Comparison of ENCODE assay signal across 11 cellular contexts in the genomic region with DNA sequence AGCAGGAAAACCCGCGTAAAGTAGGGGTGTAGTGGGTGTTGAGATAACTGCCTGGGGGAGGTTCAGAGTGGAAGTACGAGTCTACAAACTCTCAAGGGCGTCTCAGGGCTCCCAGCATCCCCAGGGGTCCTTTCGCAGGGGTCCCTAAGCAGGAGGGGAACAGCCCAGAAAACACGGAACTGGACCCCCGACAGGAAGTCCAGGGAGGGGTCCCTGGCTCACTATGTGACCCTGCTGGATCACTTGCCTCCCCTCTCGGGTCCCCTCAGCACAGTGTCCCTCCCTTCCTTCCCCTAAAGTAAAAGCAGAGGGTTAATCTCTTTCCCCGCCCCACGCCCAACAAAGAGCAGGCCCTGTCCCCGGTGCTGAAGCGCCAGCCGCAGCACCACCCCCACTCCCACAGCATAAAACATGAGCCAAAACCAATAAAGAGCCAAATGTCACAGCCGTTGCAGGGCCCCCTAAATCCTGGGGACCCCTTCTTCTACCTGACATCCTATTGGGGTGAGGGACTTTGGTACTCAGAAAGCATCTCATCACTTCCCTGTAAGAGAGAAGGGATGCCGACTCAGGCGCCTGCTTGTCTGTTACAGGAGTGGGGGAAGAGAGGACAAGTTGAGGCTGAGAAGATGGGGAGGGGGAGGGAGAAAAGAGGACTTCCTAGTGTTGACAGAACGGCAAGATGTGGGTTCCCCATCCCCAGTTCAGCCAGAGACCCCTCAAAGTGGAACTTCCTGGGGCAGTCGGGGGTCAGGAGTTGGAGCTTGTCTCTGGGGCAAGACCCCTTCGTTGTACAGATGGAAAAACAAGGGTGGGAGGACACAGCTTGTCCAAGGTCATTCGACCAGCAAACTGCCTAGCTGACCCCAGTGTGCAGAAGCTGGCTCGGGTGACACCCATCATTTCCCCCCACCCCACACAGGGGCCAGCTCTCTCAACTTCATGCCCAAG. TPM values are rescaled to one million over a fixed set of nuclear protein-coding genes. Genes with fewer than 3 reads are reported as not detected.
DNase-seq lines count a peak whose midpoint lies in the region; ATAC-seq and TF ChIP-seq lines count a peak whose summit lies in the region.
"Had no signal": no experiment of that assay in that cellular context is flagged by ENCODE, and none has a peak within 500 bp of the region (broad histone marks: within the 10 kb centered on the region; RNA-seq: fewer than 3 reads in every experiment).

No MANE protein-coding gene starts in this region.

- dilution Hi-C loops in IMR-90 (cut with HindIII; ENCODE audit: low sequenced_read_pairs, unreplicated experiment) = no loop called here

- in situ Hi-C loops in IMR-90 (cut with MboI; ENCODE audit: low sequenced_read_pairs) = no loop called here

- H3K27ac ChIP-seq in IMR-90 (ENCODE audit: insufficient read depth, low read length) (no peak overlapping the region), left lung (no peak overlapping the region)
- H3K27ac ChIP-seq: tibial artery had no signal

- peaks cover 70% of the 10 kb centered on the region for H3K27me3 ChIP-seq in IMR-90 (ENCODE audit: control insufficient read depth, insufficient read depth, low read length)
- H3K27me3 ChIP-seq in left lung = peaks cover 41 to 71% of the 10 kb centered on the region in 2 donors

- no peak overlapping the region for H3K4me3 Mint-ChIP-seq in activated T-helper 1 cell treated with anti-CD3 and anti-CD28 coated beads, Interleukin-12 subunit alpha, Interleukin-12 subunit beta, Interleukin-2, Interleukin-4 antibody, amounts not matched to agents 30 ng/mL and 10 ng/mL and 1 ng/mL, durations not matched to agents 14 hours and 24 hours and 36 hours
- H3K4me3 Mint-ChIP-seq: activated B cell treated with CpG ODN at 0.5 μM for 24 hours had no signal

- no peak for TF ChIP-seq POLR2A in IMR-90 (IDR thresholded peaks at IDR 0.05; ENCODE audit: low read depth, low read length)

- no peak overlapping the region for H3K18ac ChIP-seq in IMR-90 (ENCODE audit: low read depth, low read length)

- no peak overlapping the region for H3K9ac ChIP-seq in IMR-90 (ENCODE audit: low read depth, low read length)

- no peak for TF ChIP-seq CTCF in IMR-90 (conservative IDR thresholded peaks at IDR 0.05; ENCODE audit: low read depth, low read length)
- TF ChIP-seq CTCF in left lung (IDR thresholded peaks at IDR 0.05) = no peak

- no peaks in the 10 kb centered on the region for H3K9me1 ChIP-seq in IMR-90 (ENCODE audit: insufficient read depth, low read length)

- peak; percentile 12 for DNase-seq in CD1c-positive myeloid dendritic cell (ENCODE audit: extremely low spot score)
- no peak for DNase-seq in IMR-90
- DNase-seq in activated T-helper 1 cell treated with anti-CD3 and anti-CD28 coated beads, Interleukin-12 subunit alpha, Interleukin-12 subunit beta, Interleukin-2, Interleukin-4 antibody, amounts not matched to agents 30 ng/mL and 10 ng/mL and 1 ng/mL, durations not matched to agents 14 hours and 24 hours and 36 hours (ENCODE audit: low spot score) = peak; percentile 21
- DNase-seq in left lung = no peak
- DNase-seq in NCI-H2196 (lab: John Stamatoyannopoulos, UW; ENCODE audit: unreplicated experiment) = no peak
- no peak for DNase-seq in NCI-H2107 (lab: John Stamatoyannopoulos, UW)
- DNase-seq: activated B cell treated with CpG ODN at 0.5 μM for 24 hours, tibial artery had no signal

- H2BK15ac ChIP-seq in IMR-90 (ENCODE audit: low read depth, low read length) = no peak overlapping the region

- H3K4me3 ChIP-seq in IMR-90 (ENCODE audit: insufficient read depth, low read depth, low read length) (no peak overlapping the region), left lung (no peak overlapping the region)
- H3K4me3 ChIP-seq: tibial artery had no signal

- CTCF ChIA-PET in IMR-90 (lab: Yijun Ruan, JAX) = no interaction called here

- no peaks in the 10 kb centered on the region for H3K36me3 ChIP-seq in IMR-90 (ENCODE audit: control insufficient read depth, insufficient read depth, low read length)
- no peaks in the 10 kb centered on the region for H3K36me3 ChIP-seq in left lung
- H3K36me3 ChIP-seq: tibial artery had no signal

- ATAC-seq in IMR-90 (ENCODE audit: low read depth) (peak; percentile 67), left lung (peak; percentile 60), HG03457 (IDR thresholded peaks at IDR 0.05; ENCODE audit: unreplicated experiment) (no peak), GM19328 (IDR thresholded peaks at IDR 0.05; ENCODE audit: unreplicated experiment) (no peak)

- H3K27ac Mint-ChIP-seq in activated T-helper 1 cell treated with anti-CD3 and anti-CD28 coated beads, Interleukin-12 subunit alpha, Interleukin-12 subunit beta, Interleukin-2, Interleukin-4 antibody, amounts not matched to agents 30 ng/mL and 10 ng/mL and 1 ng/mL, durations not matched to agents 14 hours and 24 hours and 36 hours = no peak overlapping the region
- H3K27ac Mint-ChIP-seq: activated B cell treated with CpG ODN at 0.5 μM for 24 hours had no signal

- H3K23ac ChIP-seq in IMR-90 (ENCODE audit: low read depth, low read length) = no peak overlapping the region

- no peaks in the 10 kb centered on the region for H3K9me3 ChIP-seq in IMR-90 (ENCODE audit: control insufficient read depth, insufficient read depth, low read length)
- no peaks in the 10 kb centered on the region for H3K9me3 ChIP-seq in left lung
- H3K9me3 ChIP-seq: tibial artery had no signal

- POLR2A ChIA-PET in IMR-90 (lab: Charles Lee; ENCODE audit: unreplicated experiment) = no interaction called here

- no peak overlapping the region for H4K91ac ChIP-seq in IMR-90 (ENCODE audit: insufficient read depth, low read depth, low read length)

- no peak overlapping the region for H2AK5ac ChIP-seq in IMR-90 (ENCODE audit: low read depth, low read length)

- TF ChIP-seq RAD21 in IMR-90 (IDR thresholded peaks at IDR 0.05; ENCODE audit: low read length) = no peak

- 7% methylated on average over 5 of the region's 21 CpGs; no CpG with 5 or more reads in 1 of the 2 experiments for WGBS in IMR-90 (ENCODE audit: extremely low coverage in 2 of 2, insufficient read length in 1 of 2), 2 experiments

- H3K14ac ChIP-seq in IMR-90 (replicated peaks; ENCODE audit: low read depth, low read length) = no peak overlapping the region

- H3K79me1 ChIP-seq in IMR-90 (ENCODE audit: low read depth in 1 of 2, low read length in 2 of 2) = no peaks in the 10 kb centered on the region

- intact Hi-C loops in IMR-90 (cut with micrococcal nuclease) = no loop called here
- intact Hi-C loops in activated T-helper 1 cell treated with anti-CD3 and anti-CD28 coated beads, Interleukin-12 subunit alpha, Interleukin-12 subunit beta, Interleukin-2, Interleukin-4 antibody, amounts not matched to agents 30 ng/mL and 10 ng/mL and 1 ng/mL, durations not matched to agents 14 hours and 24 hours and 36 hours (cut with micrococcal nuclease) = no loop called here
- intact Hi-C loops in left lung (cut with DNase I) = no loop called here

- no peak overlapping the region for H2AFZ ChIP-seq in IMR-90 (replicated peaks; ENCODE audit: low read length, poor library complexity)

- H4K20me1 ChIP-seq in IMR-90 (ENCODE audit: insufficient read depth, low read length) = peaks cover 13% of the 10 kb centered on the region; the same call in 1 of the 2 replicates

- H3K4me1 Mint-ChIP-seq in activated T-helper 1 cell treated with anti-CD3 and anti-CD28 coated beads, Interleukin-12 subunit alpha, Interleukin-12 subunit beta, Interleukin-2, Interleukin-4 antibody, amounts not matched to agents 30 ng/mL and 10 ng/mL and 1 ng/mL, durations not matched to agents 14 hours and 24 hours and 36 hours (ENCODE audit: low read depth) = peaks cover 11% of the 10 kb centered on the region

- H3K56ac ChIP-seq in IMR-90 (ENCODE audit: extremely low read depth, insufficient read depth, low read length) = no peak overlapping the region

- H3K27me3 Mint-ChIP-seq in activated T-helper 1 cell treated with anti-CD3 and anti-CD28 coated beads, Interleukin-12 subunit alpha, Interleukin-12 subunit beta, Interleukin-2, Interleukin-4 antibody, amounts not matched to agents 30 ng/mL and 10 ng/mL and 1 ng/mL, durations not matched to agents 14 hours and 24 hours and 36 hours (ENCODE audit: insufficient read depth) = peaks cover 41% of the 10 kb centered on the region

- H4K5ac ChIP-seq in IMR-90 (ENCODE audit: low read depth, low read length) = no peak overlapping the region

- H4K8ac ChIP-seq in IMR-90 (ENCODE audit: low read depth in 2 of 2, low read length in 2 of 2) = no peak overlapping the region

- BruUV-seq in IMR-90 (replicated peaks; lab: Mats Ljungman, UMichigan) = no TSS peak

- no peak overlapping the region for H2BK5ac ChIP-seq in IMR-90 (ENCODE audit: low read depth, low read length, poor library complexity, severe bottlenecking)

- no peak overlapping the region for H2AK9ac ChIP-seq in IMR-90 (replicated peaks; ENCODE audit: low read depth, low read length, poor library complexity)

- H3K4me1 ChIP-seq in IMR-90 (ENCODE audit: control insufficient read depth, insufficient read depth, low read length) = no peaks in the 10 kb centered on the region
- peaks cover 0 to 19% of the 10 kb centered on the region in 2 donors for H3K4me1 ChIP-seq in left lung

- H3K4me2 ChIP-seq in IMR-90 (ENCODE audit: low read depth, low read length) = no peak overlapping the region

- H3K4ac ChIP-seq in IMR-90 (ENCODE audit: low read depth, low read length) = no peak overlapping the region

- no peaks in the 10 kb centered on the region for H3K36me3 Mint-ChIP-seq in activated T-helper 1 cell treated with anti-CD3 and anti-CD28 coated beads, Interleukin-12 subunit alpha, Interleukin-12 subunit beta, Interleukin-2, Interleukin-4 antibody, amounts not matched to agents 30 ng/mL and 10 ng/mL and 1 ng/mL, durations not matched to agents 14 hours and 24 hours and 36 hours (ENCODE audit: low read depth)

- no peak overlapping the region for H2BK120ac ChIP-seq in IMR-90 (ENCODE audit: low read depth, low read length)

- H2BK20ac ChIP-seq in IMR-90 (ENCODE audit: low read depth, low read length) = no peak overlapping the region

- H3K9me3 Mint-ChIP-seq in activated T-helper 1 cell treated with anti-CD3 and anti-CD28 coated beads, Interleukin-12 subunit alpha, Interleukin-12 subunit beta, Interleukin-2, Interleukin-4 antibody, amounts not matched to agents 30 ng/mL and 10 ng/mL and 1 ng/mL, durations not matched to agents 14 hours and 24 hours and 36 hours = no peaks in the 10 kb centered on the region
- H3K9me3 Mint-ChIP-seq: activated B cell treated with CpG ODN at 0.5 μM for 24 hours had no signal

RNA-seq across cellular contexts. Expression of gene NEFH, which starts 1.4 kb away (rescaled TPM):
- total RNA-seq in IMR-90 (2012; rRNA removed) (1.3 and 1.7 TPM in 2 replicates), left lung (under 1 TPM; 0.55 to 0.58 TPM)
- polyA plus RNA-seq in IMR-90 (2012; rRNA removed) = 2.7 and 2.9 TPM in 2 replicates
- polyA plus RNA-seq in IMR-90 (2012; cell fraction: cytosol; rRNA removed) = 1.0 and 1.3 TPM in 2 replicates
- polyA plus RNA-seq in IMR-90 (2012; cell fraction: nucleus; rRNA removed; ENCODE audit: low replicate concordance) = 0.35 and 0.55 TPM in 2 replicates
- 8.4 TPM in 2 replicates for total RNA-seq in activated T-helper 1 cell treated with anti-CD3 and anti-CD28 coated beads, Interleukin-12 subunit alpha, Interleukin-12 subunit beta, Interleukin-2, Interleukin-4 antibody, amounts not matched to agents 30 ng/mL and 10 ng/mL and 1 ng/mL, durations not matched to agents 14 hours and 24 hours and 36 hours

RNA-seq across cellular contexts. Expression of gene RFPL1, which starts 40.2 kb away (rescaled TPM):
- total RNA-seq in IMR-90 (2012; rRNA removed) (not detected in 2 replicates), left lung (not detected)
- polyA plus RNA-seq in IMR-90 (2012; rRNA removed) = not detected in 2 replicates
- not detected in 2 replicates for polyA plus RNA-seq in IMR-90 (2012; cell fraction: cytosol; rRNA removed)
- not detected in 2 replicates for polyA plus RNA-seq in IMR-90 (2012; cell fraction: nucleus; rRNA removed; ENCODE audit: low replicate concordance)
- not detected in 2 replicates for total RNA-seq in activated T-helper 1 cell treated with anti-CD3 and anti-CD28 coated beads, Interleukin-12 subunit alpha, Interleukin-12 subunit beta, Interleukin-2, Interleukin-4 antibody, amounts not matched to agents 30 ng/mL and 10 ng/mL and 1 ng/mL, durations not matched to agents 14 hours and 24 hours and 36 hours
- total RNA-seq: activated B cell treated with CpG ODN at 0.5 μM for 24 hours, epithelial cell of proximal tubule had no signal

Comparison
In these comparisons a context has a peak if more than half of its experiments do, and no peak if none do; other contexts are left out.
1. DNase-seq: peak in CD1c-positive myeloid dendritic cell (single experiment) and activated T-helper 1 cell treated with anti-CD3 and anti-CD28 coated beads, Interleukin-12 subunit alpha, Interleukin-12 subunit beta, Interleukin-2, Interleukin-4 antibody, amounts not matched to agents 30 ng/mL and 10 ng/mL and 1 ng/mL, durations not matched to agents 14 hours and 24 hours and 36 hours (single experiment); none in IMR-90 (single experiment), left lung (0 of 2), NCI-H2196 (single experiment) and NCI-H2107 (single experiment).
2. ATAC-seq: peak in IMR-90 (single experiment) and left lung (single experiment); none in HG03457 (single experiment) and GM19328 (single experiment).